ENCODE assay signal across 25 cellular contexts in genomic region chr3:44106761-44107160, GRCh38.
A peak's percentile ranks its signal among the peaks of the same experiment; 100 is the strongest.
DNase-seq lines count a peak whose midpoint lies in the region; FAIRE-seq and TF ChIP-seq lines count a peak whose summit lies in the region.
"Had no signal": no experiment of that assay in that cellular context is flagged by ENCODE, and none has a peak within 500 bp of the region (broad histone marks: within the 10 kb centered on the region; RNA-seq: fewer than 3 reads in every experiment).

No MANE protein-coding gene starts in this region.

- H3K27me3 Mint-ChIP-seq in nephron progenitor cell (ENCODE audit: low read depth, poor library complexity) = no peaks in the 10 kb centered on the region

- H3K4me1 Mint-ChIP-seq in nephron progenitor cell = peaks cover 26% of the 10 kb centered on the region

- no peaks in the 10 kb centered on the region for H3K9me3 Mint-ChIP-seq in nephron progenitor cell
- H3K9me3 Mint-ChIP-seq: stimulated activated naive CD8-positive, alpha-beta T cell treated with anti-CD3 and anti-CD28 coated beads, Interleukin-15, amount 100 ng/mL, for 72 hours; T-cell had no signal

- in situ Hi-C loops in GM13977 (cut with MboI; ENCODE audit: low pct_unique_long_range_greater_than_20kb, low sequenced_read_pairs, unreplicated experiment) = no loop called here

- H3K4me3 Mint-ChIP-seq in nephron progenitor cell = no peak overlapping the region
- H3K4me3 Mint-ChIP-seq: B cell; stimulated activated naive CD8-positive, alpha-beta T cell treated with anti-CD3 and anti-CD28 coated beads, Interleukin-15, amount 100 ng/mL, for 72 hours; T-cell had no signal

- FAIRE-seq in frontal cortex (lab: Jason Lieb, UNC) = no peak
- FAIRE-seq: A204.1, RCC 7860, TTC549 had no signal

- H3K36me3 Mint-ChIP-seq in nephron progenitor cell (ENCODE audit: low read depth) = no peaks in the 10 kb centered on the region
- H3K36me3 Mint-ChIP-seq: T-cell had no signal

- H3K27ac Mint-ChIP-seq in nephron progenitor cell = no peak overlapping the region
- H3K27ac Mint-ChIP-seq: B cell; stimulated activated naive CD8-positive, alpha-beta T cell treated with anti-CD3 and anti-CD28 coated beads, Interleukin-15, amount 100 ng/mL, for 72 hours; T-cell had no signal

- DNase-seq in NCI-H82 (lab: John Stamatoyannopoulos, UW) = peak; percentile 58
- DNase-seq in NCI-H82 treated with DMSO at 0.1 percent for 48 hours (lab: John Stamatoyannopoulos, UW; ENCODE audit: unreplicated experiment) = no peak
- peak; percentile 18 to 30 for DNase-seq in frontal cortex (ENCODE audit: low spot score in 2 of 2)
- DNase-seq in pons (ENCODE audit: low spot score) = peak; percentile 95
- no peak for DNase-seq in T1000 (lab: John Stamatoyannopoulos, UW)
- DNase-seq in GM13977 (ENCODE audit: low spot score) = no peak
- no peak for DNase-seq in nephron progenitor cell
- no peak for DNase-seq in retina
- DNase-seq: activated gamma-delta T cell; body of pancreas; effector CD8-positive, alpha-beta T cell; GDM1; kidney glomerular epithelial cell; NCI-H1105; NCI-H2029 treated with DMSO at 0.1 percent for 48 hours; occipital lobe; right lobe of liver; SJCRH30; stimulated activated naive CD8-positive, alpha-beta T cell treated with anti-CD3 and anti-CD28 coated beads, Interleukin-15, amount 100 ng/mL, for 72 hours; T-cell; transverse colon had no signal

- no peak for TF ChIP-seq CTCF in GM13977 (IDR thresholded peaks at IDR 0.05; ENCODE audit: extremely low read depth, insufficient read depth, missing control alignments)
- no peak for TF ChIP-seq CTCF in nephron progenitor cell (IDR thresholded peaks at IDR 0.05)

Comparison
In these comparisons a context has a peak if more than half of its experiments do, and no peak if none do; other contexts are left out.
1. DNase-seq: peak in NCI-H82 (single experiment), frontal cortex (2 of 2) and pons (single experiment); none in NCI-H82 treated with DMSO at 0.1 percent for 48 hours (single experiment), T1000 (single experiment), GM13977 (single experiment), nephron progenitor cell (single experiment) and retina (single experiment).